Comparison of ENCODE assay signal across 5 cellular contexts in genomic region chr10:45389671-45390070, GRCh38. TPM values are rescaled to one million over a fixed set of nuclear protein-coding genes. Genes with fewer than 3 reads are reported as not detected.
"Had no signal": no experiment of that assay in that cellular context is flagged by ENCODE, and none has a peak within 500 bp of the region (broad histone marks: within the 10 kb centered on the region; RNA-seq: fewer than 3 reads in every experiment).

No MANE protein-coding gene starts in this region.

RNA-seq across cellular contexts. Expression of gene ALOX5, which starts 15.7 kb away (rescaled TPM):
- total RNA-seq: RPMI7951, SJCRH30, SJSA1, SK-MEL-5 had no signal
- polyA plus RNA-seq: SK-N-SH had no signal
